ENCODE assay signal across 11 cellular contexts in genomic region chr12:116196752-116197718, GRCh38.
DNase-seq lines count a peak whose midpoint lies in the region; ATAC-seq and TF ChIP-seq lines count a peak whose summit lies in the region.
"Had no signal": no experiment of that assay in that cellular context is flagged by ENCODE, and none has a peak within 500 bp of the region (broad histone marks: within the 10 kb centered on the region; RNA-seq: fewer than 3 reads in every experiment).

No MANE protein-coding gene starts in this region.

- H3K27ac ChIP-seq in OCI-LY3 (ENCODE audit: low read length) (peak overlapping the region; percentile 96), coronary artery (no peak overlapping the region)
- H3K27ac ChIP-seq: C4-2B had no signal

- no peaks in the 10 kb centered on the region for H4K20me1 ChIP-seq in OCI-LY3 (ENCODE audit: insufficient read depth, low read length)

- no peak for TF ChIP-seq CTCF in OCI-LY3 (IDR thresholded peaks at IDR 0.05; ENCODE audit: low read depth, low read length)
- no peak for TF ChIP-seq CTCF in coronary artery (IDR thresholded peaks at IDR 0.05)
- no peak for TF ChIP-seq CTCF in natural killer cell (IDR thresholded peaks at IDR 0.05)

- H3K79me2 ChIP-seq in OCI-LY3 (ENCODE audit: low read length) = peaks cover 83% of the 10 kb centered on the region

- DNase-seq in G401 (ENCODE audit: low spot score) = peak; percentile 54
- no peak for DNase-seq in coronary artery (ENCODE audit: low spot score)
- DNase-seq in natural killer cell = no peak
- no peak for DNase-seq in UCSD-AML1 (lab: John Stamatoyannopoulos, UW; ENCODE audit: unreplicated experiment)
- no peak for DNase-seq in activated naive CD4-positive, alpha-beta T cell treated with anti-CD3 and anti-CD28 coated beads, Interleukin-2, amount 50 U/mL, for 72 hours (ENCODE audit: low spot score in 2 of 2)
- DNase-seq: NCI-H187 treated with DMSO at 0.1 percent for 48 hours had no signal

- H3K27me3 ChIP-seq in OCI-LY3 (ENCODE audit: low read depth, low read length) = no peaks in the 10 kb centered on the region

- in situ Hi-C loops in G401 (cut with HindIII; ENCODE audit: low sequenced_read_pairs) = no loop called here

- H3K4me3 Mint-ChIP-seq in natural killer cell = no peak overlapping the region
- H3K4me3 Mint-ChIP-seq: central memory CD8-positive, alpha-beta T cell had no signal

- H3K4me3 ChIP-seq in OCI-LY3 (ENCODE audit: low read length) = peak overlapping the region; percentile 75
- peak overlapping the region; percentile 10 for H3K4me3 ChIP-seq in coronary artery

- H3K4me2 ChIP-seq in OCI-LY3 (ENCODE audit: low read length) = peak overlapping the region; percentile 81

- peaks cover 65 to 69% of the 10 kb centered on the region in 2 donors for H3K4me1 Mint-ChIP-seq in natural killer cell

- peak overlapping the region; percentile 87 for H3K9ac ChIP-seq in OCI-LY3 (ENCODE audit: low read length)

- ATAC-seq in natural killer cell (no peak), GM21619 (IDR thresholded peaks at IDR 0.05; ENCODE audit: unreplicated experiment) (no peak), HG02642 (IDR thresholded peaks at IDR 0.05; ENCODE audit: poor library complexity, unreplicated experiment) (no peak)
- ATAC-seq in activated naive CD4-positive, alpha-beta T cell treated with anti-CD3 and anti-CD28 coated beads, Interleukin-2, amount 50 U/mL, for 72 hours = no peak

- peaks cover 67% of the 10 kb centered on the region for H3K4me1 ChIP-seq in OCI-LY3 (ENCODE audit: low read length)

- peak overlapping the region; percentile 59 to 86 for H3K27ac Mint-ChIP-seq in natural killer cell
- H3K27ac Mint-ChIP-seq in activated naive CD4-positive, alpha-beta T cell treated with anti-CD3 and anti-CD28 coated beads, Interleukin-2, amount 50 U/mL, for 72 hours = peak overlapping the region in 1 of 2 donors; percentile 22

- H3K36me3 ChIP-seq in OCI-LY3 (replicated peaks; ENCODE audit: low read depth, low read length) = no peaks in the 10 kb centered on the region

- H3K36me3 Mint-ChIP-seq in natural killer cell = no peaks in the 10 kb centered on the region
- H3K36me3 Mint-ChIP-seq in activated naive CD4-positive, alpha-beta T cell treated with anti-CD3 and anti-CD28 coated beads, Interleukin-2, amount 50 U/mL, for 72 hours = no peaks in the 10 kb centered on the region

- no peaks in the 10 kb centered on the region for H3K9me3 ChIP-seq in OCI-LY3 (ENCODE audit: insufficient read depth, low read length)

- H2AFZ ChIP-seq in OCI-LY3 (ENCODE audit: low read depth, low read length) = no peak overlapping the region

- intact Hi-C loops in natural killer cell (cut with micrococcal nuclease) = loop anchor here (5.0 kb wide), 1 partner anchor 55 kb away; no protein-coding TSS in a partner anchor

- no peaks in the 10 kb centered on the region for H3K9me3 Mint-ChIP-seq in natural killer cell
- H3K9me3 Mint-ChIP-seq in activated naive CD4-positive, alpha-beta T cell treated with anti-CD3 and anti-CD28 coated beads, Interleukin-2, amount 50 U/mL, for 72 hours = no peaks in the 10 kb centered on the region
- H3K9me3 Mint-ChIP-seq: central memory CD8-positive, alpha-beta T cell had no signal

- H3K27me3 Mint-ChIP-seq in natural killer cell (ENCODE audit: low read depth in 2 of 2) = no peaks in the 10 kb centered on the region
- H3K27me3 Mint-ChIP-seq: central memory CD8-positive, alpha-beta T cell had no signal
